ENCODE assay signal across 21 cellular contexts in the genomic region with DNA sequence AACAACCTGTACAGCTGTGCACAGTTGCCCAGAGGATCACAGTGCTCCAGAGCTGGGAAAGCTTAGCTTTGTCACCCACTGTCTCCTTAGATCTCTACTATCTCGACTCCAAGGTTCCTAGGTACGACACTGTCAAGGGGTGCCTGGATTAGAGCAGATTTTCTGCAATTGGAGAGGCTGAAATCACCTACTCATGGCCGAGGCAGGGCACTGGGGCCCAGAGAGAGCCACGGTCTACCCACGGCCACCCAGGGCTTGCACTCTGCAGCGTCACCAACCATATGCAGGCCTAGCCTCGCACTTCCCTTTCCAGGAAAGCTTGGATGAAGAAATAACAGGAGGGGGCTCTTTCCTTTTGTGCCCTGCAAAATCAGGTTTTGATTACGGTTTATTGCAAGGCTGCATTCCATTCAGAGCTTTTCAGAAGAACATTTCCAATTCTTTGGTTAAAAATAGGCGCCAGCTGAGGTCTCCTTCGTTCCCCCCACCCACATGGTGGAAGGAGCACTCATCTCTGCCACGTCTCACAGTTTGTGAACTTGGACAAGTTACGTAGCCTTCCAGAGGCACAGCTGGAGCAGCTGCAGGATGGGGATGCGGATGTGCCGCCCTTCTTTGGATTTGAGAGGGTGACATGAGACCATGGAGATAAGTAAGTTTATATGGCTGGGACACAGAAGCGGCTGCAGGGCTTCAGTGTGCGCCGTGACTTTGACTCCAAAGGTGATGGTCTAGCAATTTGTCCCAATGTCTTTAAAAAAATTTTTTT.
"Had no signal": no experiment of that assay in that cellular context is flagged by ENCODE, and none has a peak within 500 bp of the region (broad histone marks: within the 10 kb centered on the region; RNA-seq: fewer than 3 reads in every experiment).

No MANE protein-coding gene starts in this region.

- ATAC-seq: effector memory CD8-positive, alpha-beta T cell; foreskin keratinocyte; gastroesophageal sphincter; heart left ventricle; left lobe of liver; natural killer cell; pancreas; stimulated activated memory B cell treated with anti-CD40 and anti-IgM and Interleukin-4, amounts not matched to agents 10 μg/mL and 1 μg/mL and 100 μg/mL, for 72 hours; upper lobe of right lung had no signal

- FAIRE-seq: endometrium, kidney, pancreas had no signal

- H3K27me3 ChIP-seq: foreskin keratinocyte, hepatocyte, pancreas, right lobe of liver, transverse colon, upper lobe of right lung, uterus had no signal

- DNase-seq: cortex of kidney; effector memory CD8-positive, alpha-beta T cell; foreskin keratinocyte; heart left ventricle; kidney; natural killer cell; occipital lobe; pancreas; right lobe of liver; stimulated activated CD4-positive, alpha-beta T cell treated with anti-CD3 and anti-CD28 coated beads, Interleukin-2, amount 100 ng/mL, for 24 hours; stimulated activated CD4-positive, alpha-beta T cell treated with anti-CD3 and anti-CD28 coated beads, Interleukin-4, amount 100 ng/mL, for 24 hours; transverse colon; upper lobe of right lung; uterus had no signal

- H3K9me3 ChIP-seq: gastroesophageal sphincter, heart left ventricle, pancreas, right lobe of liver, thoracic aorta, transverse colon, upper lobe of right lung, uterus had no signal

- H3K4me1 ChIP-seq: foreskin keratinocyte, gastroesophageal sphincter, heart left ventricle, pancreas, right lobe of liver, transverse colon, upper lobe of right lung, uterus had no signal

- H3K27ac ChIP-seq: foreskin keratinocyte, gastroesophageal sphincter, heart left ventricle, hepatocyte, pancreas, right lobe of liver, thoracic aorta, transverse colon, upper lobe of right lung, uterus had no signal

- H3K4me2 ChIP-seq: hepatocyte had no signal

- H2AFZ ChIP-seq: hepatocyte had no signal

- H3K4me3 ChIP-seq: gastroesophageal sphincter, heart left ventricle, hepatocyte, lung, pancreas, right lobe of liver, thoracic aorta, transverse colon, upper lobe of right lung, uterus had no signal

- H3K36me3 ChIP-seq: gastroesophageal sphincter, heart left ventricle, pancreas, right lobe of liver, thoracic aorta, transverse colon, upper lobe of right lung, uterus had no signal

- H3K79me2 ChIP-seq: hepatocyte had no signal
